ENCODE assay signal across 10 cellular contexts in the genomic region with DNA sequence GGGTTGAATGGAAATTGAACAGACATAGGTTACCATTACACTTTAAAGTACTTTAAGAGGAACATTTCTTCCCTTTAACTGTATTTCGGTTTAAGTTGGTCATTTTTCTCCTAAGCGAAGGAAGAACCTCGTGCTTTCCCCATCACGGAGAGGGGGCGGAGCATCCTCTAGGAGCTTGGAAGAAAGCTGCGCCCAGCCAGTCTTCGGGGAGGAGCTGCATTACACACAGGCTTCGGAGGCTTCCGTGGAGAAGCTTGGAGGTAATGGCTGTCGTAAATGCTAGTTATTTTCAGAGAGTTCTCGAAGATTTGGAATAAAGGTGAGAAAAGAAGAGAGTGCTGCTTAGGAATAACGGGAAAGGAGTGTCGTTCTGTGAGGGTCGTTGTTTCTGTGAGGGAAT. TPM values are rescaled to one million over a fixed set of nuclear protein-coding genes. Genes with fewer than 3 reads are reported as not detected.
A peak's percentile ranks its signal among the peaks of the same experiment; 100 is the strongest.
DNase-seq lines count a peak whose midpoint lies in the region; ATAC-seq, FAIRE-seq and TF ChIP-seq lines count a peak whose summit lies in the region.
"Had no signal": no experiment of that assay in that cellular context is flagged by ENCODE, and none has a peak within 500 bp of the region (broad histone marks: within the 10 kb centered on the region; RNA-seq: fewer than 3 reads in every experiment).

A gene (plus strand): TSS at position 199 of the 400 bp plus-strand sequence. CDS start 37,128 bp downstream, outside the sequence.

- CTCF ChIA-PET in activated naive CD4-positive, alpha-beta T cell treated with anti-CD3 and anti-CD28 coated beads, Interleukin-2, amount 10 ng/mL, durations not matched to agents 7 days and 5 days (lab: Charles Lee) = no interaction called here

- no peak for FAIRE-seq in frontal cortex (lab: Jason Lieb, UNC)
- FAIRE-seq: K562 had no signal

- H3K36me3 ChIP-seq in HUES6 (ENCODE audit: control insufficient read depth, insufficient read depth, low read length) = no peaks in the 10 kb centered on the region
- H3K36me3 ChIP-seq in skeletal muscle tissue (ENCODE audit: control insufficient read depth in 3 of 3, insufficient read depth in 3 of 3, low read length in 3 of 3) = no peaks in the 10 kb centered on the region
- H3K36me3 ChIP-seq: HAP-1 had no signal

- no peak for ATAC-seq in stimulated activated naive CD8-positive, alpha-beta T cell treated with anti-CD3 and anti-CD28 coated beads, Interleukin-15, Interleukin-2, amounts not matched to agents 100 U/mL and 50 U/mL, for 24 hours
- ATAC-seq: K562 had no signal

- H3K9me3 ChIP-seq in HUES6 (ENCODE audit: control insufficient read depth, insufficient read depth, low read depth, low read length) = no peaks in the 10 kb centered on the region
- no peaks in the 10 kb centered on the region for H3K9me3 ChIP-seq in skeletal muscle tissue (ENCODE audit: control insufficient read depth in 3 of 3, low read length in 3 of 3)
- H3K9me3 ChIP-seq: HAP-1 had no signal

- peaks cover 4% of the 10 kb centered on the region for H3K27me3 Mint-ChIP-seq in brain
- H3K27me3 Mint-ChIP-seq in activated naive CD4-positive, alpha-beta T cell treated with anti-CD3 and anti-CD28 coated beads, Interleukin-2, amount 10 ng/mL, durations not matched to agents 7 days and 5 days = no peaks in the 10 kb centered on the region

- peaks cover 5% of the 10 kb centered on the region for H3K4me1 Mint-ChIP-seq in brain
- H3K4me1 Mint-ChIP-seq in activated naive CD4-positive, alpha-beta T cell treated with anti-CD3 and anti-CD28 coated beads, Interleukin-2, amount 10 ng/mL, durations not matched to agents 7 days and 5 days = no peaks in the 10 kb centered on the region

- no peak for TF ChIP-seq CTCF in brain (conservative IDR thresholded peaks at IDR 0.05)

- peak within 1 kb of the TSS; percentile 43 for H3K4me3 ChIP-seq in HUES6 (ENCODE audit: low read depth, low read length)
- no peak within 1 kb of the TSS for H3K4me3 ChIP-seq in skeletal muscle tissue (ENCODE audit: low read length in 3 of 3)
- H3K4me3 ChIP-seq: HAP-1, K562 had no signal

- no peaks in the 10 kb centered on the region for H3K9me3 Mint-ChIP-seq in brain
- no peaks in the 10 kb centered on the region for H3K9me3 Mint-ChIP-seq in activated naive CD4-positive, alpha-beta T cell treated with anti-CD3 and anti-CD28 coated beads, Interleukin-2, amount 10 ng/mL, durations not matched to agents 7 days and 5 days

- peak; percentile 73 for DNase-seq in islet precursor cell
- no peak for DNase-seq in T-helper 2 cell
- DNase-seq in stimulated activated naive CD8-positive, alpha-beta T cell treated with anti-CD3 and anti-CD28 coated beads, Interleukin-15, Interleukin-2, amounts not matched to agents 100 U/mL and 50 U/mL, for 24 hours = no peak
- DNase-seq in frontal cortex (ENCODE audit: low spot score in 2 of 2) = no peak
- DNase-seq in activated naive CD4-positive, alpha-beta T cell treated with anti-CD3 and anti-CD28 coated beads, Interleukin-2, amount 10 ng/mL, durations not matched to agents 7 days and 5 days = no peak

- no peaks in the 10 kb centered on the region for H3K36me3 Mint-ChIP-seq in brain
- no peaks in the 10 kb centered on the region for H3K36me3 Mint-ChIP-seq in activated naive CD4-positive, alpha-beta T cell treated with anti-CD3 and anti-CD28 coated beads, Interleukin-2, amount 10 ng/mL, durations not matched to agents 7 days and 5 days

- H3K27me3 ChIP-seq in HUES6 (ENCODE audit: control insufficient read depth, insufficient read depth, low read length) = peaks cover 7% of the 10 kb centered on the region; the same call in 1 of the 2 replicates
- H3K27me3 ChIP-seq in skeletal muscle tissue (ENCODE audit: control insufficient read depth in 3 of 3, insufficient read depth in 3 of 3, low read length in 3 of 3) = no peaks in the 10 kb centered on the region

- peak within 1 kb of the TSS; percentile 74 to 92 (median 83) for H3K4me3 Mint-ChIP-seq in brain
- no peak within 1 kb of the TSS for H3K4me3 Mint-ChIP-seq in activated naive CD4-positive, alpha-beta T cell treated with anti-CD3 and anti-CD28 coated beads, Interleukin-2, amount 10 ng/mL, durations not matched to agents 7 days and 5 days

- peaks cover 2% of the 10 kb centered on the region; the same call in 1 of the 2 replicates for H3K4me1 ChIP-seq in HUES6 (ENCODE audit: control insufficient read depth, insufficient read depth, low read length)
- no peaks in the 10 kb centered on the region for H3K4me1 ChIP-seq in skeletal muscle tissue (ENCODE audit: control insufficient read depth in 3 of 3, insufficient read depth in 3 of 3, low read length in 3 of 3)
- H3K4me1 ChIP-seq: HAP-1 had no signal

- H3K9ac ChIP-seq in HUES6 (ENCODE audit: low read length) (no peak within 1 kb of the TSS), skeletal muscle tissue (ENCODE audit: low read depth in 1 of 3, low read length in 3 of 3) (no peak within 1 kb of the TSS)

- H3K27ac ChIP-seq in HUES6 (ENCODE audit: low read depth, low read length) (no peak within 1 kb of the TSS), skeletal muscle tissue (ENCODE audit: low read depth, low read length) (no peak within 1 kb of the TSS)

- peak within 1 kb of the TSS in 2 of 5 experiments; percentile 66 for H3K27ac Mint-ChIP-seq in brain
- no peak within 1 kb of the TSS for H3K27ac Mint-ChIP-seq in activated naive CD4-positive, alpha-beta T cell treated with anti-CD3 and anti-CD28 coated beads, Interleukin-2, amount 10 ng/mL, durations not matched to agents 7 days and 5 days

RNA-seq across cellular contexts. Expression of the gene that starts here (rescaled TPM):
- 0.76 TPM for polyA plus RNA-seq in brain (ENCODE audit: insufficient read depth, low read depth, low replicate concordance)
- total RNA-seq in skeletal muscle tissue = 23.0 TPM
- total RNA-seq in frontal cortex = 1.2 TPM
- total RNA-seq: K562 had no signal
- polyA plus RNA-seq: K562 had no signal

Comparison
In these comparisons a context has a peak if more than half of its experiments do, and no peak if none do; other contexts are left out.
1. RNA of the gene that starts here (total RNA-seq): 23.0 TPM in skeletal muscle tissue (single experiment); 1.2 TPM in frontal cortex (single experiment); every median in the first group is over 10 times any median in the second.